In genomic region chr15:59380902-59381610, GRCh38 we compare ENCODE assay signal across 2 cellular contexts.
TF ChIP-seq lines count a peak whose summit lies in the region.

No MANE protein-coding gene starts in this region.

TF ChIP-seq in H1, 55 proteins besides CTCF, POLR2A, EP300 and RAD21:
- TF ChIP-seq JUND (IDR thresholded peaks at IDR 0.05; ENCODE audit: low read length) (no peak), TEAD4 (IDR thresholded peaks at IDR 0.05; ENCODE audit: low read depth, low read length) (0 out of 2 replicates have a peak, but pooled peaks have one; percentile 31), KDM4A (IDR thresholded peaks at IDR 0.05; ENCODE audit: low read depth, low read length, severe bottlenecking) (no peak), CREB1 (IDR thresholded peaks at IDR 0.05) (no peak)

TF ChIP-seq in SK-N-SH treated with all-trans-retinoic acid at 6 μM for 48 hours, 23 proteins besides CTCF, POLR2A, EP300 and RAD21:
- TF ChIP-seq ARNTL (CRISPR knock-in tag; IDR thresholded peaks at IDR 0.05; ENCODE audit: borderline replicate concordance, low read depth) (no peak), CSDC2 (CRISPR knock-in tag; IDR thresholded peaks at IDR 0.05) (no peak), ISL1 (CRISPR knock-in tag; IDR thresholded peaks at IDR 0.05) (no peak), RARB (CRISPR knock-in tag; IDR thresholded peaks at IDR 0.05) (no peak), TSHZ2 (CRISPR knock-in tag; IDR thresholded peaks at IDR 0.05) (no peak), GLIS3 (CRISPR knock-in tag; IDR thresholded peaks at IDR 0.05) (no peak)
